6 cellular contexts compared by ENCODE assay signal in genomic region chr5:115317750-115318149, GRCh38.
"Had no signal": no experiment of that assay in that cellular context is flagged by ENCODE, and none has a peak within 500 bp of the region (broad histone marks: within the 10 kb centered on the region; RNA-seq: fewer than 3 reads in every experiment).

No MANE protein-coding gene starts in this region.

- DNase-seq: H9, HCEC 1CT had no signal

- H3K4me2 ChIP-seq: GM23338 had no signal

- ATAC-seq: GM23338, HepG2 had no signal

- H2AFZ ChIP-seq: GM23338 had no signal

- H3K4me1 Mint-ChIP-seq: IgD-negative memory B cell had no signal

- H3K4me3 Mint-ChIP-seq: GM23338, H9, IgD-negative memory B cell had no signal

- H3K27me3 Mint-ChIP-seq: IgD-negative memory B cell had no signal

- H3K36me3 Mint-ChIP-seq: IgD-negative memory B cell had no signal

- H3K27ac ChIP-seq: HL-60 had no signal

- H3K27ac Mint-ChIP-seq: GM23338, H9 had no signal

- H3K9me3 Mint-ChIP-seq: GM23338, IgD-negative memory B cell had no signal

- H3K4me3 ChIP-seq: GM23338 had no signal
